Comparison of ENCODE assay signal across 3 cellular contexts in genomic region chr11:64849600-64850356, GRCh38.
A peak's percentile ranks its signal among the peaks of the same experiment; 100 is the strongest.
TF ChIP-seq lines count a peak whose summit lies in the region.

No MANE protein-coding gene starts in this region.

TF ChIP-seq in A549, 52 proteins besides CTCF, POLR2A, EP300 and RAD21:
- TF ChIP-seq ESRRA (IDR thresholded peaks at IDR 0.05; ENCODE audit: borderline replicate concordance, low read length) (no peak), RNF2 (IDR thresholded peaks at IDR 0.05; ENCODE audit: borderline replicate concordance, low read depth) (no peak), CHD4 (IDR thresholded peaks at IDR 0.05; ENCODE audit: borderline replicate concordance) (no peak), MAZ (IDR thresholded peaks at IDR 0.05; ENCODE audit: borderline replicate concordance, low read depth, low read length) (no peak), ZC3H11A (IDR thresholded peaks at IDR 0.05) (no peak), RCOR1 (IDR thresholded peaks at IDR 0.05; ENCODE audit: low read depth, low read length) (no peak), RARB (CRISPR knock-in tag; IDR thresholded peaks at IDR 0.05) (no peak), SREBF2 (IDR thresholded peaks at IDR 0.05) (no peak), HOXB5 (CRISPR knock-in tag; IDR thresholded peaks at IDR 0.05) (no peak), REST (IDR thresholded peaks at IDR 0.05) (no peak), TFCP2L1 (CRISPR knock-in tag; IDR thresholded peaks at IDR 0.05) (no peak), FOSB (CRISPR knock-in tag; IDR thresholded peaks at IDR 0.05) (no peak), PBX3 (IDR thresholded peaks at IDR 0.05) (no peak)

TF ChIP-seq in GM12891, 5 proteins besides CTCF, POLR2A, EP300 and RAD21:
- TF ChIP-seq PAX5 (IDR thresholded peaks at IDR 0.05; ENCODE audit: insufficient read depth, low read length, severe bottlenecking) (no peak), POLR2AphosphoS5 (IDR thresholded peaks at IDR 0.05; ENCODE audit: low read depth, low read length) (peak; percentile 55; the same call in 1 of the 2 replicates), SPI1 (IDR thresholded peaks at IDR 0.05; ENCODE audit: low read depth, low read length) (no peak), TAF1 (IDR thresholded peaks at IDR 0.05; ENCODE audit: low read depth, low read length) (no peak), POU2F2 (IDR thresholded peaks at IDR 0.05; ENCODE audit: low read depth, low read length) (no peak)
TF ChIP-seq in GM12891: peak in this region for 1.

TF ChIP-seq in GM12878, 131 proteins besides CTCF, POLR2A, EP300 and RAD21:
- TF ChIP-seq SREBF1 (IDR thresholded peaks at IDR 0.05; ENCODE audit: low read length), result no peak
- peak; percentile 48 for TF ChIP-seq POLR2AphosphoS5 (IDR thresholded peaks at IDR 0.05; ENCODE audit: low read length)
- TF ChIP-seq POLR2AphosphoS2 (IDR thresholded peaks at IDR 0.05; ENCODE audit: low read depth, low read length), result peak; percentile 17; the same call in 1 of the 2 replicates
